In the genomic region with DNA sequence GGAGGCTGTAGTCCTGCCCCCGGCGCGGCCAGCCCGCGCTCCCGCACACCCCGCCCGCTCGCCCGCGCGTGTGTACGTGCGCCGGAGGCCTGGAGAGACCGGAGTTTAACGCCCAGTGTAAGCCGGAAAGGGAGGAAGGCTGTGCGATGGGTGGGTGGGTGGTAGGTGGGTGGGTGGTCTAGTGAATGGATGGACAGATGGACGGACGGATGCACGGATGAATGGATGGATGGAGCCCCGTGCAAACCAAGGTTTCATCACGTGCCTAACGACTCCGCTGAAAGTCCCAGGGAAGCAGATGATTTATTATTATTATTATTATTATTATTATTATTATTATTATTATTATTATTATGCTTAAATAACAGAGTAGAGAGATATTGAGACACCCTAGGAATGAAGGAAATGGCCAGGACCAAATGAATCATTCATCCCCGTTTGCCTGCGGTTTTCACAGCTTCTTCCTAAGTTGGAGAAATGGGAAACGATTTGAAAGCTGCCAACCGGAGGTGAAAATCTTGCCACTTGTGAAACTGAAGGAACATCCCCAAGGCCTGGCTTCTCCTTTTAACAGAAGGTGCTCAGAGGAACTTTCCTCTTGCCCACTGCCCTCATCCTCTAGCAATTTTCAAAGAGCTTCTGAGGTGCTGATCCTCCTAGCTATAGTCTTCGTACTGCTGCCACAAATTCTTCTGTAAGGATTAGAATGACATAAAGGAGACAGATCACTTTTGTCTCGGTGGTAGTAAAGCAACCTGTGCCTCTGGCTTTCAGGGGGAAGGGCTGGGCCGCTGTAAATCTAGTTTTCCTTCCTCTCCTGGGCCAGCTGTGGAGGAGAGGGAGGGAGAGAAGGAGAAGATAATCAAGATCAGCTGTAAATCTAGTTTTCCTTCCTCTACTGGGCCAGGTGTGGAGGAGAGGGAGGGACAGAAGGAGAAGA, we compare ENCODE assay signal across 8 cellular contexts. TPM values are rescaled to one million over a fixed set of nuclear protein-coding genes. Genes with fewer than 3 reads are reported as not detected.
DNase-seq lines count a peak whose midpoint lies in the region; ATAC-seq, FAIRE-seq and TF ChIP-seq lines count a peak whose summit lies in the region.

No MANE protein-coding gene starts in this region.

- DNase-seq in A673 (ENCODE audit: low spot score), result no peak
- DNase-seq in HCEC 1CT, result peak; percentile 12
- peak; percentile 18 for DNase-seq in bronchial epithelial cell (ENCODE audit: low read depth)
- peak; percentile 27 for DNase-seq in midbrain (lab: John Stamatoyannopoulos, UW)
- no peak for DNase-seq in HuH-7.5 (ENCODE audit: low spot score)
- DNase-seq in NCI-H345 (lab: John Stamatoyannopoulos, UW), result no peak

- no peaks in the 10 kb centered on the region for H3K36me3 ChIP-seq in A673 (ENCODE audit: insufficient read depth, low read length, poor library complexity, severe bottlenecking)
- H3K36me3 ChIP-seq in bronchial epithelial cell (ENCODE audit: control insufficient read depth, insufficient read depth, low read length), result no peaks in the 10 kb centered on the region

- H3K4me3 ChIP-seq in A673 (ENCODE audit: low read depth, low read length, poor library complexity, severe bottlenecking) (peak overlapping the region; percentile 24), bronchial epithelial cell (ENCODE audit: low read depth, low read length) (peak overlapping the region; percentile 20)

- CTCF ChIA-PET in A673 (lab: Charles Lee), result no interaction called here

- BruUV-seq in A673 (replicated peaks; lab: Mats Ljungman, UMichigan), result no TSS peak

- TF ChIP-seq CTCF in A673 (conservative IDR thresholded peaks at IDR 0.05; ENCODE audit: low read depth, low read length) (no peak), bronchial epithelial cell (IDR thresholded peaks at IDR 0.05; ENCODE audit: insufficient read depth, low read length, severe bottlenecking) (no peak)

- peak; percentile 64 for FAIRE-seq in bronchial epithelial cell (lab: Jason Lieb, UNC)

- no peaks in the 10 kb centered on the region for H3K4me1 ChIP-seq in A673 (ENCODE audit: insufficient read depth, low read length, poor library complexity, severe bottlenecking)

- no peak for ATAC-seq in esophagus mucosa
- ATAC-seq in GM21515 (IDR thresholded peaks at IDR 0.05; ENCODE audit: unreplicated experiment), result no peak

- intact Hi-C loops in A673 (cut with micrococcal nuclease; ENCODE audit: unreplicated experiment), result no loop called here

- no peaks in the 10 kb centered on the region for H3K9me3 ChIP-seq in A673 (ENCODE audit: low read depth, low read length, poor library complexity, severe bottlenecking)

- H3K27ac ChIP-seq in A673 (ENCODE audit: low read depth, low read length, poor library complexity, severe bottlenecking), result no peak overlapping the region

- peaks cover 55% of the 10 kb centered on the region for H3K27me3 ChIP-seq in A673 (replicated peaks; ENCODE audit: insufficient read depth, low read depth, low read length, poor library complexity)
- H3K27me3 ChIP-seq in bronchial epithelial cell (ENCODE audit: control insufficient read depth, insufficient read depth, low read length), result peaks cover 4% of the 10 kb centered on the region

- POLR2A ChIA-PET in A673 (lab: Charles Lee; ENCODE audit: low non-redundant PET), result no interaction called here

RNA-seq across cellular contexts. Expression of gene RGS7, which starts 0.6 kb away (rescaled TPM):
- total RNA-seq in A673 (2021) (not detected in 2 replicates), bronchial epithelial cell (not detected in 2 replicates), esophagus mucosa (not detected)

Comparison
In these comparisons a context has a peak if more than half of its experiments do, and no peak if none do; other contexts are left out.
1. DNase-seq: peak in HCEC 1CT (single experiment), bronchial epithelial cell (single experiment) and midbrain (single experiment); none in A673 (single experiment), HuH-7.5 (single experiment) and NCI-H345 (single experiment).